In the genomic region with DNA sequence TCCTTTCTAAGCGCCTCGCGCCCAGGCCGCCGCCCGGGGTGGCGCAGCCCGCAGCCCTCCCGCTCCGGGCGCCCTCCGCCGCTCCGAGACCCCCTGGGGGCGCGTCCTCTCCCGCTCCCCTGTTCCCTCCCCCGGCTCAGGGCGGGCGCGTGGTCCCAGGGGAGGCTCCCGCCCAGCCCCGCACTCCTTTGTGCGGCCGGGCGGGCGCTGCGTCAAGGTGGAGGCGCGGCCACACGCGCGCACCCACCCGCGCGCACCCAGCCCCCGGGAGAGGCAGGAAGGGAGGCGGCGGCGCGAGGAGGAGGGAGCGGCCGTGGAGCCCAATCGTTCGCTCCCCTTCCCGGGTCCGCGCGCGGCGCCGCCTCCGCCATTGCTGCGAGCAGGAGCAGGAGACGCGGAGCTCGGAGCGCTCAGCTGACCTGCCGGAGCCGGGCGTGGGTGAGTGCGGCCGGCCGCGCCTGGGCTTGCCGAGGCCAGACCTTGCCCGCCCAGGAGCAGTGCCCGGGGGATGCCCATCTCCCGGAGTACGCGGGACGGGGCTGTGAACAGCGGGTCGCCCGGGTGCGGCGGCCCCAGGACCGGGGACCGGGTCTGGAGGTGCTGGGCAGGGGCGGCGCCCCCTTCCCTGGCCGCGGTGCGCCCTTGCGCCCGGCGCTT, we compare ENCODE assay signal across 9 cellular contexts. TPM values are rescaled to one million over a fixed set of nuclear protein-coding genes. Genes with fewer than 3 reads are reported as not detected.
DNase-seq lines count a peak whose midpoint lies in the region; ATAC-seq, FAIRE-seq and TF ChIP-seq lines count a peak whose summit lies in the region.
"Had no signal": no experiment of that assay in that cellular context is flagged by ENCODE, and none has a peak within 500 bp of the region (broad histone marks: within the 10 kb centered on the region; RNA-seq: fewer than 3 reads in every experiment).

Gene NSG1 (plus strand): TSS at position 367 of the 657 bp plus-strand sequence. CDS start 528 bp downstream, outside the sequence.

- peaks cover 12% of the 10 kb centered on the region for H3K4me1 Mint-ChIP-seq in activated CD8-positive, alpha-beta T cell treated with anti-CD3 and anti-CD28 coated beads for 36 hours (ENCODE audit: low read depth)
- H3K4me1 Mint-ChIP-seq in nephron progenitor cell, result peaks cover 25% of the 10 kb centered on the region

- H3K9me3 Mint-ChIP-seq in activated CD8-positive, alpha-beta T cell treated with anti-CD3 and anti-CD28 coated beads for 36 hours, result no peaks in the 10 kb centered on the region
- no peaks in the 10 kb centered on the region for H3K9me3 Mint-ChIP-seq in nephron progenitor cell

- no peak within 1 kb of the TSS for H3K27ac Mint-ChIP-seq in activated CD8-positive, alpha-beta T cell treated with anti-CD3 and anti-CD28 coated beads for 36 hours
- H3K27ac Mint-ChIP-seq in nephron progenitor cell, result no peak within 1 kb of the TSS

- no peak within 1 kb of the TSS for H3K9ac ChIP-seq in endothelial cell of umbilical vein (replicated peaks; ENCODE audit: extremely low read depth, insufficient read depth, low read length)

- POLR2A ChIA-PET in A673 (lab: Charles Lee; ENCODE audit: low non-redundant PET) (no interaction called here), endothelial cell of umbilical vein (lab: Charles Lee) (no interaction called here)
- POLR2A ChIA-PET in activated CD8-positive, alpha-beta T cell treated with anti-CD3 and anti-CD28 coated beads for 36 hours (lab: Charles Lee), result no interaction called here

- 1% methylated on average over 42 to 87 of the region's 87 CpGs for WGBS in small intestine, 3 donors

- peak; percentile 33 for DNase-seq in A673 (ENCODE audit: low spot score)
- DNase-seq in HFF-Myc (ENCODE audit: extremely low read depth, low read depth), result no peak
- peak; percentile 58 for DNase-seq in activated CD8-positive, alpha-beta T cell treated with anti-CD3 and anti-CD28 coated beads for 36 hours
- no peak for DNase-seq in endothelial cell of umbilical vein (ENCODE audit: low read depth, low spot score)
- peak; percentile 78 for DNase-seq in nephron progenitor cell
- DNase-seq in vagina (ENCODE audit: extremely low spot score in 2 of 2), result no peak
- no peak for DNase-seq in small intestine

- H3K27me3 ChIP-seq in A673 (replicated peaks; ENCODE audit: insufficient read depth, low read depth, low read length, poor library complexity) (peaks cover 66% of the 10 kb centered on the region), endothelial cell of umbilical vein (ENCODE audit: control insufficient read depth in 2 of 2, insufficient read depth in 2 of 2, low read length in 2 of 2) (peaks cover 40 to 41% of the 10 kb centered on the region in 2 experiments), vagina (no peaks in the 10 kb centered on the region), small intestine (ENCODE audit: control insufficient read depth in 2 of 2, insufficient read depth in 2 of 2, low read length in 2 of 2) (peaks cover 18 to 26% of the 10 kb centered on the region in 2 donors)

- no peaks in the 10 kb centered on the region for H3K9me1 ChIP-seq in endothelial cell of umbilical vein (replicated peaks; ENCODE audit: control insufficient read depth, extremely low read depth, insufficient read depth, low read length)

- CTCF ChIA-PET in A673 (lab: Charles Lee), result no interaction called here
- CTCF ChIA-PET in activated CD8-positive, alpha-beta T cell treated with anti-CD3 and anti-CD28 coated beads for 36 hours (lab: Charles Lee), result no interaction called here
- CTCF ChIA-PET in endothelial cell of umbilical vein (lab: Charles Lee), result no interaction called here

- H4K20me1 ChIP-seq in endothelial cell of umbilical vein (replicated peaks; ENCODE audit: control insufficient read depth, extremely low read depth, insufficient read depth, low read length), result no peaks in the 10 kb centered on the region

- no peak for TF ChIP-seq POLR2A in endothelial cell of umbilical vein (IDR thresholded peaks at IDR 0.05; ENCODE audit: low read depth, low read length)
- no peak for TF ChIP-seq POLR2A in vagina (IDR thresholded peaks at IDR 0.05)

- peaks cover 11% of the 10 kb centered on the region for H3K27me3 Mint-ChIP-seq in activated CD8-positive, alpha-beta T cell treated with anti-CD3 and anti-CD28 coated beads for 36 hours
- peaks cover 87% of the 10 kb centered on the region for H3K27me3 Mint-ChIP-seq in nephron progenitor cell (ENCODE audit: low read depth, poor library complexity)

- peak; percentile 55 for ATAC-seq in activated CD8-positive, alpha-beta T cell treated with anti-CD3 and anti-CD28 coated beads for 36 hours
- no peak for ATAC-seq in HG03457 (IDR thresholded peaks at IDR 0.05; ENCODE audit: unreplicated experiment)

- H3K9me3 ChIP-seq in A673 (ENCODE audit: low read depth, low read length, poor library complexity, severe bottlenecking) (no peaks in the 10 kb centered on the region), endothelial cell of umbilical vein (replicated peaks; ENCODE audit: control insufficient read depth, insufficient read depth, low read length) (no peaks in the 10 kb centered on the region), vagina (no peaks in the 10 kb centered on the region), small intestine (ENCODE audit: control insufficient read depth, low read depth) (no peaks in the 10 kb centered on the region)

- BruUV-seq in A673 (replicated peaks; lab: Mats Ljungman, UMichigan) (no TSS peak), endothelial cell of umbilical vein (replicated peaks; lab: Mats Ljungman, UMichigan) (no TSS peak)

- H3K36me3 ChIP-seq in A673 (ENCODE audit: insufficient read depth, low read length, poor library complexity, severe bottlenecking) (no peaks in the 10 kb centered on the region), endothelial cell of umbilical vein (ENCODE audit: control insufficient read depth in 2 of 2, extremely low read depth in 1 of 2, insufficient read depth in 2 of 2, low read length in 2 of 2) (no peaks in the 10 kb centered on the region), vagina (no peaks in the 10 kb centered on the region), small intestine (ENCODE audit: control insufficient read depth in 2 of 2, insufficient read depth in 2 of 2, low read length in 2 of 2) (no peaks in the 10 kb centered on the region)

- H3K36me3 Mint-ChIP-seq in activated CD8-positive, alpha-beta T cell treated with anti-CD3 and anti-CD28 coated beads for 36 hours (ENCODE audit: low read depth), result no peaks in the 10 kb centered on the region
- no peaks in the 10 kb centered on the region for H3K36me3 Mint-ChIP-seq in nephron progenitor cell (ENCODE audit: low read depth)

- H3K4me2 ChIP-seq in endothelial cell of umbilical vein (ENCODE audit: insufficient read depth, low read length), result peak within 1 kb of the TSS; percentile 15

- FAIRE-seq in endothelial cell of umbilical vein (lab: Jason Lieb, UNC), result no peak
- FAIRE-seq in small intestine (lab: Jason Lieb, UNC), result no peak
- FAIRE-seq: GM18507 had no signal

- peaks cover 16% of the 10 kb centered on the region for H3K4me1 ChIP-seq in A673 (ENCODE audit: insufficient read depth, low read length, poor library complexity, severe bottlenecking)
- peaks cover 7% of the 10 kb centered on the region for H3K4me1 ChIP-seq in endothelial cell of umbilical vein (ENCODE audit: control insufficient read depth, extremely low read depth, insufficient read depth, low read length)
- H3K4me1 ChIP-seq in vagina, result peaks cover 32% of the 10 kb centered on the region
- H3K4me1 ChIP-seq in small intestine (ENCODE audit: control insufficient read depth in 2 of 2, insufficient read depth in 1 of 2, low read depth in 1 of 2, low read length in 1 of 2), result no peaks in the 10 kb centered on the region

- H3K79me2 ChIP-seq in endothelial cell of umbilical vein (ENCODE audit: control insufficient read depth, insufficient read depth, low read length), result no peaks in the 10 kb centered on the region

- H3K27ac ChIP-seq in A673 (ENCODE audit: low read depth, low read length, poor library complexity, severe bottlenecking) (no peak within 1 kb of the TSS), endothelial cell of umbilical vein (ENCODE audit: insufficient read depth, low read depth, low read length) (no peak within 1 kb of the TSS), vagina (no peak within 1 kb of the TSS), small intestine (ENCODE audit: low read depth in 1 of 2, low read length in 1 of 2) (no peak within 1 kb of the TSS)

- intact Hi-C loops in A673 (cut with micrococcal nuclease; ENCODE audit: unreplicated experiment) (loop anchor here (5.0 kb wide), 1 partner anchor 45 kb away; no protein-coding TSS in a partner anchor), endothelial cell of umbilical vein (cut with micrococcal nuclease) (no loop called here), vagina (cut with DNase I) (no loop called here)
- intact Hi-C loops in activated CD8-positive, alpha-beta T cell treated with anti-CD3 and anti-CD28 coated beads for 36 hours (cut with micrococcal nuclease), result loop anchor here (1.0 kb wide), 1 partner anchor 43 kb away; no protein-coding TSS in a partner anchor

- H3K4me3 Mint-ChIP-seq in activated CD8-positive, alpha-beta T cell treated with anti-CD3 and anti-CD28 coated beads for 36 hours, result peak within 1 kb of the TSS; percentile 76
- peak within 1 kb of the TSS; percentile 82 for H3K4me3 Mint-ChIP-seq in nephron progenitor cell

- no peak within 1 kb of the TSS for H2AFZ ChIP-seq in endothelial cell of umbilical vein (ENCODE audit: low read depth, low read length)

- no peak for TF ChIP-seq CTCF in A673 (conservative IDR thresholded peaks at IDR 0.05; ENCODE audit: low read depth, low read length)
- no peak for TF ChIP-seq CTCF in HFF-Myc (IDR thresholded peaks at IDR 0.05; ENCODE audit: low read depth, low read length, missing control alignments)
- TF ChIP-seq CTCF in activated CD8-positive, alpha-beta T cell treated with anti-CD3 and anti-CD28 coated beads for 36 hours (IDR thresholded peaks at IDR 0.05), result no peak
- TF ChIP-seq CTCF in endothelial cell of umbilical vein (IDR thresholded peaks at IDR 0.05; ENCODE audit: extremely low read depth in 1 of 2, insufficient read depth in 1 of 2, low read depth in 1 of 2, low read length in 2 of 2), result no peak
- no peak for TF ChIP-seq CTCF in nephron progenitor cell (IDR thresholded peaks at IDR 0.05)
- no peak for TF ChIP-seq CTCF in vagina (IDR thresholded peaks at IDR 0.05)

- H3K4me3 ChIP-seq in A673 (ENCODE audit: low read depth, low read length, poor library complexity, severe bottlenecking) (peak within 1 kb of the TSS; percentile 55), HFF-Myc (replicated peaks; ENCODE audit: low read depth, low read length) (peak within 1 kb of the TSS; percentile 31), endothelial cell of umbilical vein (replicated peaks in 1 of 3; ENCODE audit: insufficient read depth in 1 of 3, low read depth in 1 of 3, low read length in 3 of 3) (peak within 1 kb of the TSS in 1 of 3 experiments; percentile 31), vagina (peak within 1 kb of the TSS; percentile 52 to 60), small intestine (ENCODE audit: low read depth in 1 of 2, low read length in 2 of 2) (peak within 1 kb of the TSS in 1 of 2 donors; percentile 35)

- dilution Hi-C loops in endothelial cell of umbilical vein (cut with MboI; ENCODE audit: extremely low pct_ligation_motif_present, low sequenced_read_pairs), result no loop called here

RNA-seq across cellular contexts. Expression of gene NSG1, which starts in this region (rescaled TPM):
- 1.3 and 2.7 TPM in 2 replicates for total RNA-seq in A673 (2021)
- 1 to 10 TPM; 5.6 to 6.6 TPM for total RNA-seq in activated CD8-positive, alpha-beta T cell treated with anti-CD3 and anti-CD28 coated beads for 36 hours
- total RNA-seq in endothelial cell of umbilical vein, result 1.0 and 2.0 TPM in 2 replicates
- 2.9 and 3.3 TPM in 2 replicates for polyA plus RNA-seq in endothelial cell of umbilical vein
- 3.2 and 3.7 TPM in 2 replicates for polyA plus RNA-seq in endothelial cell of umbilical vein (2011; cell fraction: cytosol; rRNA removed)
- 2.2 and 3.0 TPM in 2 replicates for polyA plus RNA-seq in endothelial cell of umbilical vein (2011; cell fraction: nucleus; rRNA removed)
- 2.0 and 2.2 TPM in 2 replicates for polyA plus RNA-seq in endothelial cell of umbilical vein (2012)
- polyA minus RNA-seq in endothelial cell of umbilical vein, result 1.0 and 3.4 TPM in 2 replicates
- polyA minus RNA-seq in endothelial cell of umbilical vein (2011; cell fraction: cytosol; rRNA and poly(A)+ RNA removed), result not detected
- polyA minus RNA-seq in endothelial cell of umbilical vein (2011; cell fraction: nucleus; rRNA and poly(A)+ RNA removed), result 0.72 and 0.87 TPM in 2 replicates
- total RNA-seq in vagina, result 32.9 TPM
- polyA plus RNA-seq in small intestine, result 1 to 10 TPM in 1 of 3 donors, under 1 TPM in 1, not detected in 1; 0.27 to 8.2 TPM

Comparison
In these comparisons a context has a peak if more than half of its experiments do, and no peak if none do; other contexts are left out.
1. DNase-seq: peak in A673 (single experiment), activated CD8-positive, alpha-beta T cell treated with anti-CD3 and anti-CD28 coated beads for 36 hours (single experiment) and nephron progenitor cell (single experiment); none in HFF-Myc (single experiment), endothelial cell of umbilical vein (single experiment), vagina (0 of 2) and small intestine (single experiment).
2. intact Hi-C loops: an anchor here in A673 (5.0 kb wide) and activated CD8-positive, alpha-beta T cell treated with anti-CD3 and anti-CD28 coated beads for 36 hours (1.0 kb wide); none called in endothelial cell of umbilical vein and vagina.